Comparison of ENCODE assay signal across 12 cellular contexts in the genomic region with DNA sequence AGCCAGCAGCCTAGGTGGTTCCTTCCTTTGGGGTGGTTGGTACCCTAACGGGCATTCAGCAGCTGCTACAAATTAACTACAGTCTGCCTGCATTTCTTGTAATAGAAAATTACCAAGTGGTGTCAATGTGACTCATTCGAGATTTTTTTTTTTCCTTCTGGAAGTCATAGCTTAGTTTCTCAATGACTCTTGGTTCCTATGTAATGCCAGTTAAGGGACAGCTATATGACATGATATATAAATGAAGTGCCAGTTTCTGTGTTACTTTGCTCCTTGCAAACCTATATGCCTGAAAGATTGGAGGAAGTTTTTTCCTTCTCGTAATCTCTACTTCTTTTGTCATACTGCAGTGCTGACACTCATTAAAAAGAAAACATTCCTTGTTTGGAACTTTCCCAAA. TPM values are rescaled to one million over a fixed set of nuclear protein-coding genes. Genes with fewer than 3 reads are reported as not detected.
DNase-seq lines count a peak whose midpoint lies in the region; ATAC-seq, FAIRE-seq and TF ChIP-seq lines count a peak whose summit lies in the region.
"Had no signal": no experiment of that assay in that cellular context is flagged by ENCODE, and none has a peak within 500 bp of the region (broad histone marks: within the 10 kb centered on the region; RNA-seq: fewer than 3 reads in every experiment).

No MANE protein-coding gene starts in this region.

- no peaks in the 10 kb centered on the region for H4K20me1 ChIP-seq in DND-41 (ENCODE audit: insufficient read depth, low read length)
- no peaks in the 10 kb centered on the region for H4K20me1 ChIP-seq in GM12878 (ENCODE audit: control insufficient read depth, insufficient read depth)

- H3K4me2 ChIP-seq in DND-41 (ENCODE audit: insufficient read depth, low read length) (peak overlapping the region; percentile 5; the same call in 1 of the 2 replicates), GM12878 (ENCODE audit: control insufficient read depth, insufficient read depth) (peak overlapping the region; percentile 7; the same call in 1 of the 2 replicates)

- no peaks in the 10 kb centered on the region for H3K27me3 ChIP-seq in DND-41 (ENCODE audit: insufficient read depth, low read length, poor library complexity)
- H3K27me3 ChIP-seq in GM12878 (replicated peaks in 1 of 2; ENCODE audit: control insufficient read depth in 2 of 2, insufficient read depth in 2 of 2, low read length in 1 of 2), result no peaks in the 10 kb centered on the region
- H3K27me3 ChIP-seq: MG63, ovary had no signal

- in situ Hi-C loops in GM12878 (cut with MboI), result no loop called here

- no peak overlapping the region for H3K4me3 ChIP-seq in DND-41 (ENCODE audit: low read depth in 1 of 2, low read length in 2 of 2)
- no peak overlapping the region for H3K4me3 ChIP-seq in GM12878
- H3K4me3 ChIP-seq: MG63 had no signal

- SMC1A ChIA-PET in GM12878 (lab: Charles Lee; ENCODE audit: uncharacterized antibody, unreplicated experiment), result interaction anchor here (0.7 to 1.7 kb wide), 3 partner anchors 17 to 38 kb away, joined by 3 to 4 read pairs (median 3); no protein-coding TSS in a partner anchor

- peaks cover 30% of the 10 kb centered on the region for H3K4me1 ChIP-seq in DND-41 (ENCODE audit: insufficient read depth, low read length)
- H3K4me1 ChIP-seq in GM12878 (ENCODE audit: control insufficient read depth, insufficient read depth, low read length), result peaks cover 20% of the 10 kb centered on the region

- no peak for TF ChIP-seq POLR2A in GM12878 (IDR thresholded peaks at IDR 0.05; ENCODE audit: low read depth, low read length)

- ATAC-seq in DND-41 (ENCODE audit: insufficient read depth, low read depth) (no peak), GM12878 (peak; percentile 1; the same call in 1 of the 3 replicates)

- no peak for DNase-seq in DND-41
- peak; percentile 39 for DNase-seq in HS-5 (ENCODE audit: low read depth)
- no peak for DNase-seq in GM12878 (ENCODE audit: low read depth, low spot score)
- DNase-seq in retina, result no peak
- DNase-seq in COLO829 (ENCODE audit: low spot score), result no peak
- DNase-seq in AG08396 (ENCODE audit: low spot score), result no peak
- no peak for DNase-seq in OCI-M2 (lab: John Stamatoyannopoulos, UW; ENCODE audit: unreplicated experiment)
- DNase-seq: activated CD4-positive, alpha-beta T cell treated with anti-CD3 and anti-CD28 coated beads for 48 hours; GDM1; MG63; ovary had no signal

- no peak for TF ChIP-seq CTCF in DND-41 (IDR thresholded peaks at IDR 0.05; ENCODE audit: borderline replicate concordance, extremely low read depth, low read length, poor library complexity, severe bottlenecking)
- TF ChIP-seq CTCF in GM12878 (IDR thresholded peaks at IDR 0.05 in 2 of 3, conservative IDR thresholded peaks at IDR 0.05 in 1 of 3; ENCODE audit: control insufficient read depth in 2 of 3, extremely low read depth in 1 of 3, insufficient read depth in 1 of 3, low read depth in 3 of 3, low read length in 3 of 3), result no peak
- TF ChIP-seq CTCF in nephron (IDR thresholded peaks at IDR 0.05; ENCODE audit: unreplicated experiment in 3 of 3), result no peak

- peaks cover 29% of the 10 kb centered on the region for H3K4me1 Mint-ChIP-seq in nephron

- WGBS in GM12878 (ENCODE audit: insufficient coverage, insufficient replicate concordance, low lambda C conversion rate, missing lambda C conversion rate), result 32% methylated on average over 3 of the region's 3 CpGs

- no peaks in the 10 kb centered on the region for H3K9me3 Mint-ChIP-seq in nephron

- TF ChIP-seq EP300 in GM12878 (IDR thresholded peaks at IDR 0.05; ENCODE audit: borderline replicate concordance in 1 of 2, control insufficient read depth in 1 of 2, low read depth in 2 of 2, low read length in 2 of 2), result no peak

- TF ChIP-seq RAD21 in GM12878 (IDR thresholded peaks at IDR 0.05; ENCODE audit: insufficient read depth, low read depth, low read length), result no peak

- intact Hi-C loops in GM12878 (cut with micrococcal nuclease; ENCODE audit: unreplicated experiment), result loop anchor here (5.0 kb wide), 1 partner anchor 64 kb away; the partner anchor contains the start of gene ALDH9A1

- no peaks in the 10 kb centered on the region for H3K9me3 ChIP-seq in DND-41 (ENCODE audit: insufficient read depth, low read length, severe bottlenecking)
- no peaks in the 10 kb centered on the region for H3K9me3 ChIP-seq in GM12878 (replicated peaks; ENCODE audit: control insufficient read depth, insufficient read depth, low read length)
- H3K9me3 ChIP-seq: MG63, ovary had no signal

- no peaks in the 10 kb centered on the region; the same call in 1 of the 2 replicates for H3K36me3 ChIP-seq in DND-41 (ENCODE audit: insufficient read depth, low read length)
- H3K36me3 ChIP-seq in GM12878 (ENCODE audit: control insufficient read depth in 2 of 2, insufficient read depth in 2 of 2, low read length in 1 of 2), result no peaks in the 10 kb centered on the region
- H3K36me3 ChIP-seq: MG63, ovary had no signal

- H3K27ac ChIP-seq in DND-41 (ENCODE audit: low read length) (no peak overlapping the region), GM12878 (ENCODE audit: control insufficient read depth, insufficient read depth) (no peak overlapping the region)
- H3K27ac ChIP-seq: ovary had no signal

- H3K9ac ChIP-seq in DND-41 (ENCODE audit: low read depth, low read length) (no peak overlapping the region), GM12878 (ENCODE audit: control insufficient read depth, insufficient read depth, low read length) (no peak overlapping the region)

- peaks cover 4% of the 10 kb centered on the region; the same call in 1 of the 2 replicates for H3K79me2 ChIP-seq in DND-41 (ENCODE audit: insufficient read depth, low read length)
- peaks cover 6% of the 10 kb centered on the region for H3K79me2 ChIP-seq in GM12878 (ENCODE audit: control insufficient read depth, insufficient read depth, low read length)

- H3K27me3 Mint-ChIP-seq in nephron (ENCODE audit: low read depth), result no peaks in the 10 kb centered on the region

- POLR2A ChIA-PET in GM12878 (lab: Charles Lee), result no interaction called here

- CTCF ChIA-PET in GM12878 (lab: Yijun Ruan, JAX), result interaction anchor here (1.0 to 1.1 kb wide), 2 partner anchors 35 to 36 kb away, joined by 3 read pairs; no protein-coding TSS in a partner anchor

- BruUV-seq in GM12878 (replicated peaks; lab: Mats Ljungman, UMichigan), result no TSS peak

- FAIRE-seq in GM12878 (lab: Jason Lieb, UNC), result no peak

- H3K36me3 Mint-ChIP-seq in nephron (ENCODE audit: low read depth), result no peaks in the 10 kb centered on the region

- H2AFZ ChIP-seq in DND-41 (ENCODE audit: low read depth, low read length) (no peak overlapping the region), GM12878 (ENCODE audit: control insufficient read depth, low read depth, low read length) (no peak overlapping the region)

- H3K27ac Mint-ChIP-seq in nephron, result no peak overlapping the region

- RAD21 ChIA-PET in GM12878 (lab: Charles Lee; ENCODE audit: unreplicated experiment), result interaction anchor here (1.0 kb wide), 1 partner anchor 196 kb away, joined by 3 read pairs; no protein-coding TSS in a partner anchor

- peak overlapping the region in 2 of 3 experiments; percentile 26 to 59 for H3K4me3 Mint-ChIP-seq in nephron

TF ChIP-seq in GM12878, 131 proteins besides CTCF, POLR2A, EP300 and RAD21 (continues in another document):
- TF ChIP-seq TCF12 (IDR thresholded peaks at IDR 0.05; ENCODE audit: low read depth, low read length) (0 out of 2 replicates have a peak, but pooled peaks have one; percentile 9), EED (IDR thresholded peaks at IDR 0.05; ENCODE audit: low read depth) (no peak), JUND (IDR thresholded peaks at IDR 0.05; ENCODE audit: low read depth, low read length) (no peak), POLR2AphosphoS2 (IDR thresholded peaks at IDR 0.05; ENCODE audit: low read depth, low read length) (no peak), USF2 (IDR thresholded peaks at IDR 0.05; ENCODE audit: borderline replicate concordance, low read depth, low read length) (no peak), IKZF1 (conservative IDR thresholded peaks at IDR 0.05) (peak; percentile 48; the same call in 1 of the 2 replicates)
- TF ChIP-seq, protein P1, sequence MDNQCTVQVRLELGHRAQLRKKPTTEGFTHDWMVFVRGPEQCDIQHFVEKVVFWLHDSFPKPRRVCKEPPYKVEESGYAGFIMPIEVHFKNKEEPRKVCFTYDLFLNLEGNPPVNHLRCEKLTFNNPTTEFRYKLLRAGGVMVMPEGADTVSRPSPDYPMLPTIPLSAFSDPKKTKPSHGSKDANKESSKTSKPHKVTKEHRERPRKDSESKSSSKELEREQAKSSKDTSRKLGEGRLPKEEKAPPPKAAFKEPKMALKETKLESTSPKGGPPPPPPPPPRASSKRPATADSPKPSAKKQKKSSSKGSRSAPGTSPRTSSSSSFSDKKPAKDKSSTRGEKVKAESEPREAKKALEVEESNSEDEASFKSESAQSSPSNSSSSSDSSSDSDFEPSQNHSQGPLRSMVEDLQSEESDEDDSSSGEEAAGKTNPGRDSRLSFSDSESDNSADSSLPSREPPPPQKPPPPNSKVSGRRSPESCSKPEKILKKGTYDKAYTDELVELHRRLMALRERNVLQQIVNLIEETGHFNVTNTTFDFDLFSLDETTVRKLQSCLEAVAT (IDR thresholded peaks at IDR 0.05), result no peak

RNA-seq across cellular contexts. Expression of gene MGST3, which starts 2.6 kb away (rescaled TPM):
- total RNA-seq in GM12878 (2013; cell fraction: nucleolus; rRNA removed), result 25.0 and 25.3 TPM in 2 replicates
- total RNA-seq in GM12878 (2014; rRNA removed) (55.3 and 63.2 TPM in 2 replicates), GM12878 (2014; rRNA removed; fragmentation: Illumina TruSeq; extraction: Trizol) (38.0 and 44.9 TPM in 2 replicates), GM12878 (2021) (37.3 and 41.4 TPM in 2 replicates)
- polyA plus RNA-seq in GM12878 (2011; ENCODE audit: low read depth), result 84.8 TPM
- polyA plus RNA-seq in GM12878 (2011; rRNA removed) (58.9 and 64.9 TPM in 2 replicates), GM12878 (2014; fragmentation: Illumina TruSeq; extraction: Trizol) (41.0 and 45.6 TPM in 2 replicates), GM12878 (2014; fragmentation: Nextera tagmentation; extraction: Ambion mirVana) (100 to 1,000 TPM; 137 to 145 TPM), GM12878 (2014; rRNA removed) (60.3 and 72.6 TPM in 2 replicates), GM12878 (2016; fragmentation: Nextera tagmentation; extraction: Ambion mirVana) (100 to 1,000 TPM; 105 to 120 TPM)
- 68.7 and 81.4 TPM in 2 replicates for polyA plus RNA-seq in GM12878 (2011; cell fraction: cytosol; rRNA removed)
- 52.0 and 106 TPM in 2 replicates for polyA plus RNA-seq in GM12878 (2011; cell fraction: nucleus; rRNA removed)
- polyA plus RNA-seq in GM12878 (2012), result 60.0 and 63.1 TPM in 2 replicates
- 21.4 and 31.2 TPM in 2 replicates for polyA minus RNA-seq in GM12878 (2011; rRNA and poly(A)+ RNA removed)
- 15.9 and 19.5 TPM in 2 replicates for polyA minus RNA-seq in GM12878 (2011; cell fraction: cytosol; rRNA and poly(A)+ RNA removed)
- polyA minus RNA-seq in GM12878 (2011; cell fraction: nucleus; rRNA and poly(A)+ RNA removed), result 10.3 and 16.4 TPM in 2 replicates
